Comparison of ENCODE assay signal across 2 cellular contexts in genomic region chr11:63343130-63343529, GRCh38.
TF ChIP-seq lines count a peak whose summit lies in the region.

No MANE protein-coding gene starts in this region.

TF ChIP-seq in HCT116, 20 proteins besides CTCF, POLR2A, EP300 and RAD21:
- TF ChIP-seq, protein P1, sequence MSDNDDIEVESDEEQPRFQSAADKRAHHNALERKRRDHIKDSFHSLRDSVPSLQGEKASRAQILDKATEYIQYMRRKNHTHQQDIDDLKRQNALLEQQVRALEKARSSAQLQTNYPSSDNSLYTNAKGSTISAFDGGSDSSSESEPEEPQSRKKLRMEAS (IDR thresholded peaks at IDR 0.05): no peak
- TF ChIP-seq EZH2 (IDR thresholded peaks at IDR 0.05) (no peak), EGR1 (IDR thresholded peaks at IDR 0.05; ENCODE audit: low read depth) (no peak), ZBTB33 (IDR thresholded peaks at IDR 0.05; ENCODE audit: extremely low read depth, insufficient replicate concordance, low read length) (no peak), CEBPB (IDR thresholded peaks at IDR 0.05; ENCODE audit: low read depth) (no peak), SP1 (IDR thresholded peaks at IDR 0.05; ENCODE audit: low read depth) (no peak), ATF3 (IDR thresholded peaks at IDR 0.05) (no peak), ZNF274 (IDR thresholded peaks at IDR 0.05; ENCODE audit: low read depth, low read length) (no peak), TCF7L2 (IDR thresholded peaks at IDR 0.05; ENCODE audit: borderline replicate concordance, extremely low read depth, insufficient read depth, insufficient read length) (no peak), ZFX (IDR thresholded peaks at IDR 0.05) (no peak), SIN3A (IDR thresholded peaks at IDR 0.05; ENCODE audit: low read depth) (no peak), POLR2AphosphoS5 (IDR thresholded peaks at IDR 0.05; ENCODE audit: low read depth, low read length) (no peak), JUND (IDR thresholded peaks at IDR 0.05) (no peak), CBX3 (IDR thresholded peaks at IDR 0.05; ENCODE audit: low read depth) (no peak), FOSL1 (IDR thresholded peaks at IDR 0.05; ENCODE audit: low read depth) (no peak), SRF (IDR thresholded peaks at IDR 0.05; ENCODE audit: low read depth) (no peak)
- TF ChIP-seq, protein P2, sequence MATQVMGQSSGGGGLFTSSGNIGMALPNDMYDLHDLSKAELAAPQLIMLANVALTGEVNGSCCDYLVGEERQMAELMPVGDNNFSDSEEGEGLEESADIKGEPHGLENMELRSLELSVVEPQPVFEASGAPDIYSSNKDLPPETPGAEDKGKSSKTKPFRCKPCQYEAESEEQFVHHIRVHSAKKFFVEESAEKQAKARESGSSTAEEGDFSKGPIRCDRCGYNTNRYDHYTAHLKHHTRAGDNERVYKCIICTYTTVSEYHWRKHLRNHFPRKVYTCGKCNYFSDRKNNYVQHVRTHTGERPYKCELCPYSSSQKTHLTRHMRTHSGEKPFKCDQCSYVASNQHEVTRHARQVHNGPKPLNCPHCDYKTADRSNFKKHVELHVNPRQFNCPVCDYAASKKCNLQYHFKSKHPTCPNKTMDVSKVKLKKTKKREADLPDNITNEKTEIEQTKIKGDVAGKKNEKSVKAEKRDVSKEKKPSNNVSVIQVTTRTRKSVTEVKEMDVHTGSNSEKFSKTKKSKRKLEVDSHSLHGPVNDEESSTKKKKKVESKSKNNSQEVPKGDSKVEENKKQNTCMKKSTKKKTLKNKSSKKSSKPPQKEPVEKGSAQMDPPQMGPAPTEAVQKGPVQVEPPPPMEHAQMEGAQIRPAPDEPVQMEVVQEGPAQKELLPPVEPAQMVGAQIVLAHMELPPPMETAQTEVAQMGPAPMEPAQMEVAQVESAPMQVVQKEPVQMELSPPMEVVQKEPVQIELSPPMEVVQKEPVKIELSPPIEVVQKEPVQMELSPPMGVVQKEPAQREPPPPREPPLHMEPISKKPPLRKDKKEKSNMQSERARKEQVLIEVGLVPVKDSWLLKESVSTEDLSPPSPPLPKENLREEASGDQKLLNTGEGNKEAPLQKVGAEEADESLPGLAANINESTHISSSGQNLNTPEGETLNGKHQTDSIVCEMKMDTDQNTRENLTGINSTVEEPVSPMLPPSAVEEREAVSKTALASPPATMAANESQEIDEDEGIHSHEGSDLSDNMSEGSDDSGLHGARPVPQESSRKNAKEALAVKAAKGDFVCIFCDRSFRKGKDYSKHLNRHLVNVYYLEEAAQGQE (IDR thresholded peaks at IDR 0.05; ENCODE audit: low read depth): no peak

TF ChIP-seq in H1, 55 proteins besides CTCF, POLR2A, EP300 and RAD21 (continued from another document):
- TF ChIP-seq E2F6 (IDR thresholded peaks at IDR 0.05) (no peak), RXRA (IDR thresholded peaks at IDR 0.05; ENCODE audit: insufficient read depth, low read depth, low read length) (no peak), BCL11A (IDR thresholded peaks at IDR 0.05; ENCODE audit: low read depth in 2 of 2, low read length in 2 of 2) (no peak), POU5F1 (IDR thresholded peaks at IDR 0.05; ENCODE audit: low read depth, low read length) (no peak), CBX8 (IDR thresholded peaks at IDR 0.05; ENCODE audit: borderline replicate concordance, low read depth, low read length) (no peak), NANOG (IDR thresholded peaks at IDR 0.05; ENCODE audit: insufficient read depth, low read depth, low read length, poor library complexity, severe bottlenecking) (no peak), CEBPB (IDR thresholded peaks at IDR 0.05; ENCODE audit: low read depth, low read length) (no peak), TBP (IDR thresholded peaks at IDR 0.05; ENCODE audit: low read depth, low read length) (no peak), FOSL1 (IDR thresholded peaks at IDR 0.05; ENCODE audit: insufficient read depth, low read depth, low read length) (no peak), GTF2F1 (IDR thresholded peaks at IDR 0.05; ENCODE audit: borderline replicate concordance, low read depth, low read length) (no peak), SUZ12 (IDR thresholded peaks at IDR 0.05; ENCODE audit: low read length) (no peak), SRF (IDR thresholded peaks at IDR 0.05; ENCODE audit: low read depth, low read length) (no peak), SIX5 (IDR thresholded peaks at IDR 0.05; ENCODE audit: low read depth, low read length) (no peak), ASH2L (IDR thresholded peaks at IDR 0.05; ENCODE audit: low read length) (no peak)
- TF ChIP-seq, protein P3, sequence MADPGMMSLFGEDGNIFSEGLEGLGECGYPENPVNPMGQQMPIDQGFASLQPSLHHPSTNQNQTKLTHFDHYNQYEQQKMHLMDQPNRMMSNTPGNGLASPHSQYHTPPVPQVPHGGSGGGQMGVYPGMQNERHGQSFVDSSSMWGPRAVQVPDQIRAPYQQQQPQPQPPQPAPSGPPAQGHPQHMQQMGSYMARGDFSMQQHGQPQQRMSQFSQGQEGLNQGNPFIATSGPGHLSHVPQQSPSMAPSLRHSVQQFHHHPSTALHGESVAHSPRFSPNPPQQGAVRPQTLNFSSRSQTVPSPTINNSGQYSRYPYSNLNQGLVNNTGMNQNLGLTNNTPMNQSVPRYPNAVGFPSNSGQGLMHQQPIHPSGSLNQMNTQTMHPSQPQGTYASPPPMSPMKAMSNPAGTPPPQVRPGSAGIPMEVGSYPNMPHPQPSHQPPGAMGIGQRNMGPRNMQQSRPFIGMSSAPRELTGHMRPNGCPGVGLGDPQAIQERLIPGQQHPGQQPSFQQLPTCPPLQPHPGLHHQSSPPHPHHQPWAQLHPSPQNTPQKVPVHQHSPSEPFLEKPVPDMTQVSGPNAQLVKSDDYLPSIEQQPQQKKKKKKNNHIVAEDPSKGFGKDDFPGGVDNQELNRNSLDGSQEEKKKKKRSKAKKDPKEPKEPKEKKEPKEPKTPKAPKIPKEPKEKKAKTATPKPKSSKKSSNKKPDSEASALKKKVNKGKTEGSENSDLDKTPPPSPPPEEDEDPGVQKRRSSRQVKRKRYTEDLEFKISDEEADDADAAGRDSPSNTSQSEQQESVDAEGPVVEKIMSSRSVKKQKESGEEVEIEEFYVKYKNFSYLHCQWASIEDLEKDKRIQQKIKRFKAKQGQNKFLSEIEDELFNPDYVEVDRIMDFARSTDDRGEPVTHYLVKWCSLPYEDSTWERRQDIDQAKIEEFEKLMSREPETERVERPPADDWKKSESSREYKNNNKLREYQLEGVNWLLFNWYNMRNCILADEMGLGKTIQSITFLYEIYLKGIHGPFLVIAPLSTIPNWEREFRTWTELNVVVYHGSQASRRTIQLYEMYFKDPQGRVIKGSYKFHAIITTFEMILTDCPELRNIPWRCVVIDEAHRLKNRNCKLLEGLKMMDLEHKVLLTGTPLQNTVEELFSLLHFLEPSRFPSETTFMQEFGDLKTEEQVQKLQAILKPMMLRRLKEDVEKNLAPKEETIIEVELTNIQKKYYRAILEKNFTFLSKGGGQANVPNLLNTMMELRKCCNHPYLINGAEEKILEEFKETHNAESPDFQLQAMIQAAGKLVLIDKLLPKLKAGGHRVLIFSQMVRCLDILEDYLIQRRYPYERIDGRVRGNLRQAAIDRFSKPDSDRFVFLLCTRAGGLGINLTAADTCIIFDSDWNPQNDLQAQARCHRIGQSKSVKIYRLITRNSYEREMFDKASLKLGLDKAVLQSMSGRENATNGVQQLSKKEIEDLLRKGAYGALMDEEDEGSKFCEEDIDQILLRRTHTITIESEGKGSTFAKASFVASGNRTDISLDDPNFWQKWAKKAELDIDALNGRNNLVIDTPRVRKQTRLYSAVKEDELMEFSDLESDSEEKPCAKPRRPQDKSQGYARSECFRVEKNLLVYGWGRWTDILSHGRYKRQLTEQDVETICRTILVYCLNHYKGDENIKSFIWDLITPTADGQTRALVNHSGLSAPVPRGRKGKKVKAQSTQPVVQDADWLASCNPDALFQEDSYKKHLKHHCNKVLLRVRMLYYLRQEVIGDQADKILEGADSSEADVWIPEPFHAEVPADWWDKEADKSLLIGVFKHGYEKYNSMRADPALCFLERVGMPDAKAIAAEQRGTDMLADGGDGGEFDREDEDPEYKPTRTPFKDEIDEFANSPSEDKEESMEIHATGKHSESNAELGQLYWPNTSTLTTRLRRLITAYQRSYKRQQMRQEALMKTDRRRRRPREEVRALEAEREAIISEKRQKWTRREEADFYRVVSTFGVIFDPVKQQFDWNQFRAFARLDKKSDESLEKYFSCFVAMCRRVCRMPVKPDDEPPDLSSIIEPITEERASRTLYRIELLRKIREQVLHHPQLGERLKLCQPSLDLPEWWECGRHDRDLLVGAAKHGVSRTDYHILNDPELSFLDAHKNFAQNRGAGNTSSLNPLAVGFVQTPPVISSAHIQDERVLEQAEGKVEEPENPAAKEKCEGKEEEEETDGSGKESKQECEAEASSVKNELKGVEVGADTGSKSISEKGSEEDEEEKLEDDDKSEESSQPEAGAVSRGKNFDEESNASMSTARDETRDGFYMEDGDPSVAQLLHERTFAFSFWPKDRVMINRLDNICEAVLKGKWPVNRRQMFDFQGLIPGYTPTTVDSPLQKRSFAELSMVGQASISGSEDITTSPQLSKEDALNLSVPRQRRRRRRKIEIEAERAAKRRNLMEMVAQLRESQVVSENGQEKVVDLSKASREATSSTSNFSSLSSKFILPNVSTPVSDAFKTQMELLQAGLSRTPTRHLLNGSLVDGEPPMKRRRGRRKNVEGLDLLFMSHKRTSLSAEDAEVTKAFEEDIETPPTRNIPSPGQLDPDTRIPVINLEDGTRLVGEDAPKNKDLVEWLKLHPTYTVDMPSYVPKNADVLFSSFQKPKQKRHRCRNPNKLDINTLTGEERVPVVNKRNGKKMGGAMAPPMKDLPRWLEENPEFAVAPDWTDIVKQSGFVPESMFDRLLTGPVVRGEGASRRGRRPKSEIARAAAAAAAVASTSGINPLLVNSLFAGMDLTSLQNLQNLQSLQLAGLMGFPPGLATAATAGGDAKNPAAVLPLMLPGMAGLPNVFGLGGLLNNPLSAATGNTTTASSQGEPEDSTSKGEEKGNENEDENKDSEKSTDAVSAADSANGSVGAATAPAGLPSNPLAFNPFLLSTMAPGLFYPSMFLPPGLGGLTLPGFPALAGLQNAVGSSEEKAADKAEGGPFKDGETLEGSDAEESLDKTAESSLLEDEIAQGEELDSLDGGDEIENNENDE (IDR thresholded peaks at IDR 0.05; ENCODE audit: insufficient replicate concordance, low read length): no peak
- TF ChIP-seq, protein P1 (IDR thresholded peaks at IDR 0.05): no peak
